In genomic region chr22:37498289-37498909, GRCh38 we compare ENCODE assay signal across 8 cellular contexts. TPM values are rescaled to one million over a fixed set of nuclear protein-coding genes. Genes with fewer than 3 reads are reported as not detected.
DNase-seq lines count a peak whose midpoint lies in the region; ATAC-seq, FAIRE-seq and TF ChIP-seq lines count a peak whose summit lies in the region.

No MANE protein-coding gene starts in this region.

- no peaks in the 10 kb centered on the region for H3K9me3 ChIP-seq in kidney (ENCODE audit: control insufficient read depth in 1 of 2, low read length in 2 of 2)

- TF ChIP-seq CTCF in kidney (IDR thresholded peaks at IDR 0.05; ENCODE audit: borderline replicate concordance, extremely low read depth, insufficient read depth) = peak; percentile 34

- no peak overlapping the region for H3K4me3 ChIP-seq in kidney (ENCODE audit: low read length in 2 of 2)

- intact Hi-C loops in activated T-helper 1 cell treated with anti-CD3 and anti-CD28 coated beads, Interleukin-12 subunit alpha, Interleukin-12 subunit beta, Interleukin-2, Interleukin-4 antibody, amounts not matched to agents 30 ng/mL and 10 ng/mL and 1 ng/mL, durations not matched to agents 14 hours and 24 hours and 36 hours (cut with micrococcal nuclease) = no loop called here
- intact Hi-C loops in kidney (cut with DNase I) = no loop called here

- H3K27ac ChIP-seq in kidney (ENCODE audit: low read depth in 2 of 2, low read length in 2 of 2) = no peak overlapping the region

- DNase-seq in NCI-H524 (lab: John Stamatoyannopoulos, UW) (peak; percentile 25 to 61), NCI-H524 treated with DMSO at 0.1 percent for 48 hours (lab: John Stamatoyannopoulos, UW) (no peak), NOMO-1 treated with DMSO at 0.1 percent for 48 hours (lab: John Stamatoyannopoulos, UW; ENCODE audit: unreplicated experiment) (peak; percentile 53), kidney (no peak), globus pallidus (ENCODE audit: low spot score) (no peak)
- DNase-seq in activated T-helper 1 cell treated with anti-CD3 and anti-CD28 coated beads, Interleukin-12 subunit alpha, Interleukin-12 subunit beta, Interleukin-2, Interleukin-4 antibody, amounts not matched to agents 30 ng/mL and 10 ng/mL and 1 ng/mL, durations not matched to agents 14 hours and 24 hours and 36 hours (ENCODE audit: low spot score) = peak; percentile 53
- DNase-seq in stimulated activated CD8-positive, alpha-beta memory T cell treated with anti-CD3 and anti-CD28 coated beads, Interleukin-2, amount 100 ng/mL, for 1 hour (ENCODE audit: low read depth in 2 of 2) = peak; percentile 44 to 47

- H3K9ac ChIP-seq in kidney (ENCODE audit: low read length in 2 of 2) = no peak overlapping the region

- ATAC-seq in HG02623 (IDR thresholded peaks at IDR 0.05; ENCODE audit: unreplicated experiment) = no peak

- H3K27ac Mint-ChIP-seq in activated T-helper 1 cell treated with anti-CD3 and anti-CD28 coated beads, Interleukin-12 subunit alpha, Interleukin-12 subunit beta, Interleukin-2, Interleukin-4 antibody, amounts not matched to agents 30 ng/mL and 10 ng/mL and 1 ng/mL, durations not matched to agents 14 hours and 24 hours and 36 hours = no peak overlapping the region

- H3K27me3 Mint-ChIP-seq in activated T-helper 1 cell treated with anti-CD3 and anti-CD28 coated beads, Interleukin-12 subunit alpha, Interleukin-12 subunit beta, Interleukin-2, Interleukin-4 antibody, amounts not matched to agents 30 ng/mL and 10 ng/mL and 1 ng/mL, durations not matched to agents 14 hours and 24 hours and 36 hours (ENCODE audit: insufficient read depth) = peaks cover 11% of the 10 kb centered on the region

- peaks cover 32 to 48% of the 10 kb centered on the region in 2 donors for H3K4me1 ChIP-seq in kidney (ENCODE audit: control insufficient read depth in 1 of 2, insufficient read depth in 1 of 2, low read depth in 1 of 2, low read length in 2 of 2)

- H3K36me3 Mint-ChIP-seq in activated T-helper 1 cell treated with anti-CD3 and anti-CD28 coated beads, Interleukin-12 subunit alpha, Interleukin-12 subunit beta, Interleukin-2, Interleukin-4 antibody, amounts not matched to agents 30 ng/mL and 10 ng/mL and 1 ng/mL, durations not matched to agents 14 hours and 24 hours and 36 hours (ENCODE audit: low read depth) = no peaks in the 10 kb centered on the region

- H3K4me1 Mint-ChIP-seq in activated T-helper 1 cell treated with anti-CD3 and anti-CD28 coated beads, Interleukin-12 subunit alpha, Interleukin-12 subunit beta, Interleukin-2, Interleukin-4 antibody, amounts not matched to agents 30 ng/mL and 10 ng/mL and 1 ng/mL, durations not matched to agents 14 hours and 24 hours and 36 hours (ENCODE audit: low read depth) = peaks cover 11% of the 10 kb centered on the region

- FAIRE-seq in kidney (lab: Jason Lieb, UNC) = no peak

- H3K9me3 Mint-ChIP-seq in activated T-helper 1 cell treated with anti-CD3 and anti-CD28 coated beads, Interleukin-12 subunit alpha, Interleukin-12 subunit beta, Interleukin-2, Interleukin-4 antibody, amounts not matched to agents 30 ng/mL and 10 ng/mL and 1 ng/mL, durations not matched to agents 14 hours and 24 hours and 36 hours = no peaks in the 10 kb centered on the region

- H3K36me3 ChIP-seq in kidney (ENCODE audit: control insufficient read depth in 1 of 2, insufficient read depth in 2 of 2, low read length in 2 of 2) = peaks cover 2 to 21% of the 10 kb centered on the region in 2 donors

- no peak overlapping the region for H3K4me3 Mint-ChIP-seq in activated T-helper 1 cell treated with anti-CD3 and anti-CD28 coated beads, Interleukin-12 subunit alpha, Interleukin-12 subunit beta, Interleukin-2, Interleukin-4 antibody, amounts not matched to agents 30 ng/mL and 10 ng/mL and 1 ng/mL, durations not matched to agents 14 hours and 24 hours and 36 hours

RNA-seq across cellular contexts. Expression of gene MFNG, which starts 12.2 kb away (rescaled TPM):
- total RNA-seq in activated T-helper 1 cell treated with anti-CD3 and anti-CD28 coated beads, Interleukin-12 subunit alpha, Interleukin-12 subunit beta, Interleukin-2, Interleukin-4 antibody, amounts not matched to agents 30 ng/mL and 10 ng/mL and 1 ng/mL, durations not matched to agents 14 hours and 24 hours and 36 hours = 213 and 214 TPM in 2 replicates
- 31.1 TPM for total RNA-seq in kidney
- polyA plus RNA-seq in kidney (ENCODE audit: insufficient read depth, low read depth, low replicate concordance) = 9.1 TPM

RNA-seq across cellular contexts. Expression of gene CARD10, which starts 20.8 kb away (rescaled TPM):
- total RNA-seq in activated T-helper 1 cell treated with anti-CD3 and anti-CD28 coated beads, Interleukin-12 subunit alpha, Interleukin-12 subunit beta, Interleukin-2, Interleukin-4 antibody, amounts not matched to agents 30 ng/mL and 10 ng/mL and 1 ng/mL, durations not matched to agents 14 hours and 24 hours and 36 hours = not detected in 2 replicates
- 42.3 TPM for total RNA-seq in kidney
- polyA plus RNA-seq in kidney (ENCODE audit: insufficient read depth, low read depth, low replicate concordance) = 32.4 TPM

Comparison
In these comparisons a context has a peak if more than half of its experiments do, and no peak if none do; other contexts are left out.
1. DNase-seq: peak in NCI-H524 (2 of 2), NOMO-1 treated with DMSO at 0.1 percent for 48 hours (single experiment), activated T-helper 1 cell treated with anti-CD3 and anti-CD28 coated beads, Interleukin-12 subunit alpha, Interleukin-12 subunit beta, Interleukin-2, Interleukin-4 antibody, amounts not matched to agents 30 ng/mL and 10 ng/mL and 1 ng/mL, durations not matched to agents 14 hours and 24 hours and 36 hours (single experiment) and stimulated activated CD8-positive, alpha-beta memory T cell treated with anti-CD3 and anti-CD28 coated beads, Interleukin-2, amount 100 ng/mL, for 1 hour (2 of 2); none in NCI-H524 treated with DMSO at 0.1 percent for 48 hours (single experiment), kidney (single experiment) and globus pallidus (single experiment).
2. RNA of gene CARD10, which starts 20.8 kb away (total RNA-seq): 42.3 TPM in kidney (single experiment); not detected in activated T-helper 1 cell treated with anti-CD3 and anti-CD28 coated beads, Interleukin-12 subunit alpha, Interleukin-12 subunit beta, Interleukin-2, Interleukin-4 antibody, amounts not matched to agents 30 ng/mL and 10 ng/mL and 1 ng/mL, durations not matched to agents 14 hours and 24 hours and 36 hours; every median in the first group is over 10 times any median in the second.